ENCODE assay signal across 8 cellular contexts in the genomic region with DNA sequence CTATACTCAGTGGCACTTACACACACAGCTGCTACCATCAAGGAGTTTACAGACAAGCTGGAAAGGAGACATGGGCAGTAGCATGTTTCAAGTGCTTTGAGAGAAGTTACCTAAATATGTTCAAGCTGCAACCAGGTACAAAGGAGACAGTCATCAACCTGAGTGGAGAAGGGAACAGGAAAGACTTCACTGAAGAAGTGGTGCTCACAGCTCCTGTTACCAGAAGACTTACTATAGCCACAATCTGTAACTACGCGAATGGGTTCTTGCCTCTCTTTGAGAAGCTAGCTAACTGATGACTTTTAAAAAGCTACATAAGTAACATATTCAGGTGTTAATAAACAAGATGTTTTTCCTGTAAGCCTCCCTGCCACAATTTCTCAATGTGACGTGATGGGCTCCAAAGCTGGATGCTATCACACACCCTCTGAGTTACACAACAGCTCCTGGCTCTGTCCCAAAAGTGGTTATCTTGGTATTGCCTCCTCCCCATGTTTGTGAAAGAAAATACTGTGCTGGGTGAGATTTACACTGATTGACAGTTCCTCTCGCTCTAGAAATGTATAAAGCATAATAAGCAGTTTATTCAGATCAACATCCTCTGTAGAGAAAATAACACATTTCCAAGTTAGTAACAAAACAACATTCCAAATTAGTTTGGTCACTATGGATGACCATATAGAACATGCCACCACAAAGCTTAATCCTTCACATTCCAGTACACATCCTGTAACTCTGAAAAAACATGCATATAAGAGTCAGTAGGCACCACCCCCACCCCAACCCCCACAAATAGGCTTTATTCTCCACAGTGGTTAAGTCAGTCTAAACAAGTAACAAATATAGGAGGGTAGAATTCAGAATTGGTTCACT.
A peak's percentile ranks its signal among the peaks of the same experiment; 100 is the strongest.
DNase-seq lines count a peak whose midpoint lies in the region; TF ChIP-seq lines count a peak whose summit lies in the region.
"Had no signal": no experiment of that assay in that cellular context is flagged by ENCODE, and none has a peak within 500 bp of the region (broad histone marks: within the 10 kb centered on the region; RNA-seq: fewer than 3 reads in every experiment).

No MANE protein-coding gene starts in this region.

- H3K27ac Mint-ChIP-seq in activated T-helper 2 cell treated with anti-CD3 and anti-CD28 coated beads, Interferon-gamma antibody, Interleukin-2, Interleukin-4, amounts not matched to agents 10 μg/mL and 5 μg/mL and 100 μg/mL, durations not matched to agents 14 hours and 24 hours and 36 hours: no peak overlapping the region

- H3K36me3 Mint-ChIP-seq in activated T-helper 2 cell treated with anti-CD3 and anti-CD28 coated beads, Interferon-gamma antibody, Interleukin-2, Interleukin-4, amounts not matched to agents 10 μg/mL and 5 μg/mL and 100 μg/mL, durations not matched to agents 14 hours and 24 hours and 36 hours (ENCODE audit: low read depth): peaks cover 8% of the 10 kb centered on the region

- H3K36me3 ChIP-seq in adrenal gland (replicated peaks in 1 of 2): no peaks in the 10 kb centered on the region
- no peaks in the 10 kb centered on the region for H3K36me3 ChIP-seq in transverse colon
- H3K36me3 ChIP-seq: suprapubic skin had no signal

- H3K27me3 Mint-ChIP-seq in activated T-helper 2 cell treated with anti-CD3 and anti-CD28 coated beads, Interferon-gamma antibody, Interleukin-2, Interleukin-4, amounts not matched to agents 10 μg/mL and 5 μg/mL and 100 μg/mL, durations not matched to agents 14 hours and 24 hours and 36 hours (ENCODE audit: low read depth): no peaks in the 10 kb centered on the region

- in situ Hi-C loops in transverse colon (cut with MboI; ENCODE audit: low pct_ligation_motif_present in 1 of 4, low pct_unique_long_range_greater_than_20kb in 1 of 4, low sequenced_read_pairs in 3 of 4): loop anchor here in 1 of 4 donors (25.0 kb wide), 1 partner anchor 111 kb away; no protein-coding TSS in a partner anchor

- H3K9me3 ChIP-seq in adrenal gland (replicated peaks in 1 of 3) (no peaks in the 10 kb centered on the region), transverse colon (no peaks in the 10 kb centered on the region)
- H3K9me3 ChIP-seq: suprapubic skin had no signal

- H3K27me3 ChIP-seq in adrenal gland (no peaks in the 10 kb centered on the region), transverse colon (no peaks in the 10 kb centered on the region)
- H3K27me3 ChIP-seq: suprapubic skin had no signal

- H3K4me1 ChIP-seq in adrenal gland (replicated peaks in 1 of 2) (peaks cover 5 to 21% of the 10 kb centered on the region in 2 donors), transverse colon (peaks cover 14 to 32% (median 19%) of the 10 kb centered on the region in 4 donors)

- H3K4me3 ChIP-seq in adrenal gland (no peak overlapping the region), transverse colon (no peak overlapping the region)
- H3K4me3 ChIP-seq: suprapubic skin had no signal

- TF ChIP-seq POLR2A in adrenal gland (IDR thresholded peaks at IDR 0.05): no peak
- no peak for TF ChIP-seq POLR2A in transverse colon (IDR thresholded peaks at IDR 0.05)

- no peak overlapping the region for H3K27ac ChIP-seq in adrenal gland
- no peak overlapping the region for H3K27ac ChIP-seq in transverse colon
- H3K27ac ChIP-seq: suprapubic skin had no signal

- no peaks in the 10 kb centered on the region for H3K9me3 Mint-ChIP-seq in activated T-helper 2 cell treated with anti-CD3 and anti-CD28 coated beads, Interferon-gamma antibody, Interleukin-2, Interleukin-4, amounts not matched to agents 10 μg/mL and 5 μg/mL and 100 μg/mL, durations not matched to agents 14 hours and 24 hours and 36 hours

- 46 to 57% (median 54%) methylated on average over 4 of the region's 4 CpGs for WGBS in adrenal gland, 4 donors
- WGBS in transverse colon (ENCODE audit: low coverage in 1 of 2), 2 donors: 60 to 63% methylated on average over 3 to 4 of the region's 4 CpGs

- intact Hi-C loops in adrenal gland (cut with DNase I): no loop called here
- intact Hi-C loops in transverse colon (cut with DNase I; ENCODE audit: low total_unique reads): no loop called here
- intact Hi-C loops in activated T-helper 2 cell treated with anti-CD3 and anti-CD28 coated beads, Interferon-gamma antibody, Interleukin-2, Interleukin-4, amounts not matched to agents 10 μg/mL and 5 μg/mL and 100 μg/mL, durations not matched to agents 14 hours and 24 hours and 36 hours (cut with micrococcal nuclease): no loop called here

- H3K4me3 Mint-ChIP-seq in activated T-helper 2 cell treated with anti-CD3 and anti-CD28 coated beads, Interferon-gamma antibody, Interleukin-2, Interleukin-4, amounts not matched to agents 10 μg/mL and 5 μg/mL and 100 μg/mL, durations not matched to agents 14 hours and 24 hours and 36 hours (ENCODE audit: low read depth): no peak overlapping the region

- TF ChIP-seq CTCF in adrenal gland (IDR thresholded peaks at IDR 0.05) (no peak), transverse colon (IDR thresholded peaks at IDR 0.05) (no peak)

- peaks cover 29% of the 10 kb centered on the region for H3K4me1 Mint-ChIP-seq in activated T-helper 2 cell treated with anti-CD3 and anti-CD28 coated beads, Interferon-gamma antibody, Interleukin-2, Interleukin-4, amounts not matched to agents 10 μg/mL and 5 μg/mL and 100 μg/mL, durations not matched to agents 14 hours and 24 hours and 36 hours (ENCODE audit: low read depth)

- TF ChIP-seq EP300 in transverse colon (IDR thresholded peaks at IDR 0.05; ENCODE audit: low read depth): no peak

- DNase-seq in HT1080 (ENCODE audit: low read depth): peak; percentile 92
- DNase-seq in adrenal gland: peak; percentile 36 to 91 (median 80)
- DNase-seq in islet precursor cell: peak; percentile 66
- peak; percentile 67 for DNase-seq in transverse colon
- DNase-seq in NCI-H524 (lab: John Stamatoyannopoulos, UW): no peak
- no peak for DNase-seq in activated T-helper 2 cell treated with anti-CD3 and anti-CD28 coated beads, Interferon-gamma antibody, Interleukin-2, Interleukin-4, amounts not matched to agents 10 μg/mL and 5 μg/mL and 100 μg/mL, durations not matched to agents 14 hours and 24 hours and 36 hours (ENCODE audit: low spot score)
- DNase-seq in epidermal melanocyte (ENCODE audit: insufficient read length, low spot score): no peak

Comparison
In these comparisons a context has a peak if more than half of its experiments do, and no peak if none do; other contexts are left out.
1. DNase-seq: peak in HT1080 (single experiment), adrenal gland (7 of 7), islet precursor cell (single experiment) and transverse colon (single experiment); none in NCI-H524 (0 of 2), activated T-helper 2 cell treated with anti-CD3 and anti-CD28 coated beads, Interferon-gamma antibody, Interleukin-2, Interleukin-4, amounts not matched to agents 10 μg/mL and 5 μg/mL and 100 μg/mL, durations not matched to agents 14 hours and 24 hours and 36 hours (single experiment) and epidermal melanocyte (single experiment).